17 cellular contexts compared by ENCODE assay signal in the genomic region with DNA sequence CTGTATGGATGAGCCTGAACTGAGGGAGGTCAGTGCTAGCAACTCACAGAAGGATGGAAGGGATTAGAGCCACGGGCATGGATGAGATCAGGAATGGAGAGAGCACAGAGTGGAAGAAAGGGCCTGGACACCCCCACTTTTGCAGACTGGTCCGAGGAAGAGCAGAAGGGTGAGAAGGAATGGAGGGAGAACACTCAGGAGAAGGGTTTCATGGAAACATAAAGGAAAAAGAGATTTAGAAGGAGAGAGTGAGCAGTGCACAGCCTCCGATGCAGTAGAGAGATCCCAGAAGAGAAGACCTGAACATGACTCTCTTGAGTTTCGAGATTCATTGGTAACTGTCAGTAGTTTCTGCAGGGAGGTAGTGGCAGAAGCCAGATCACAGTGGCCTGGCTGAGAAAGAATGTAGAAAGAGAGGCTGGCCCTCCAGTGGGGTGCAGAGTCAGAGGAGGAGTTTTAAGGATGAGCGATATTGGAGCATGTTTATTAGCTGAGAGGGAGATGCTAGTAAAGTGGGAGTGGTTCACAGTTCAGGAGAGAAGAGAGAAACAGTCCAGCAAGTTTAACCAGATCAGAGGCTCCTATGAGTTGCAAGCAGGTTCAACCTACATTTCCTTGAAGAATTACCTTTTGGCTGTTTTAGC.
DNase-seq lines count a peak whose midpoint lies in the region; ATAC-seq and TF ChIP-seq lines count a peak whose summit lies in the region.
"Had no signal": no experiment of that assay in that cellular context is flagged by ENCODE, and none has a peak within 500 bp of the region (broad histone marks: within the 10 kb centered on the region; RNA-seq: fewer than 3 reads in every experiment).

No MANE protein-coding gene starts in this region.

- DNase-seq in SK-N-SH (no peak), M059J (ENCODE audit: low read depth) (peak; percentile 14), osteoblast (ENCODE audit: insufficient read length, low spot score, missing footprints) (peak; percentile 57), NCI-H446 (lab: John Stamatoyannopoulos, UW) (no peak), ovary (no peak)
- DNase-seq in T-helper 2 cell treated with Interferon-gamma antibody and Interleukin-4, amounts not matched to agents 5 μg/mL and 100 μg/mL, for 36 hours (ENCODE audit: low spot score), result no peak
- DNase-seq: ACHN; activated CD8-positive, alpha-beta memory T cell treated with anti-CD3 and anti-CD28 coated beads for 24 hours; amygdala; COR-L47; cortex of kidney; head of caudate nucleus had no signal

- H3K36me3 ChIP-seq in SK-N-SH (replicated peaks in 1 of 2; ENCODE audit: control insufficient read depth in 1 of 2, insufficient read depth in 2 of 2, low read length in 1 of 2) (no peaks in the 10 kb centered on the region), osteoblast (ENCODE audit: insufficient read depth, low read length) (no peaks in the 10 kb centered on the region), ovary (no peaks in the 10 kb centered on the region)
- H3K36me3 ChIP-seq: vagina had no signal

- no peaks in the 10 kb centered on the region for H3K4me1 Mint-ChIP-seq in T-helper 2 cell treated with Interferon-gamma antibody and Interleukin-4, amounts not matched to agents 5 μg/mL and 100 μg/mL, for 36 hours (ENCODE audit: low read depth)
- H3K4me1 Mint-ChIP-seq: activated T-helper 17 cell treated with anti-CD3 and anti-CD28 coated beads, Interleukin-2, amount 50 U/mL, for 72 hours had no signal

- H3K36me3 Mint-ChIP-seq in T-helper 2 cell treated with Interferon-gamma antibody and Interleukin-4, amounts not matched to agents 5 μg/mL and 100 μg/mL, for 36 hours (ENCODE audit: low read depth), result peaks cover 6% of the 10 kb centered on the region

- no peak overlapping the region for H3K9ac ChIP-seq in SK-N-SH

- H4K20me1 ChIP-seq in SK-N-SH (ENCODE audit: insufficient read depth), result no peaks in the 10 kb centered on the region
- H4K20me1 ChIP-seq in osteoblast (ENCODE audit: insufficient read depth, low read length), result no peaks in the 10 kb centered on the region

- H3F3A ChIP-seq in SK-N-SH (replicated peaks; ENCODE audit: insufficient read depth), result no peaks in the 10 kb centered on the region

- no peak for TF ChIP-seq EP300 in SK-N-SH (IDR thresholded peaks at IDR 0.05; ENCODE audit: borderline replicate concordance in 1 of 2, low read depth in 1 of 2, low read length in 1 of 2)
- no peak for TF ChIP-seq EP300 in ovary (IDR thresholded peaks at IDR 0.05)

- H3K79me2 ChIP-seq in SK-N-SH (ENCODE audit: insufficient read depth) (no peaks in the 10 kb centered on the region), osteoblast (ENCODE audit: insufficient read depth, low read length) (no peaks in the 10 kb centered on the region)

- H3K4me3 ChIP-seq in SK-N-SH (ENCODE audit: low read depth in 2 of 2, low read length in 1 of 2) (no peak overlapping the region), osteoblast (ENCODE audit: insufficient read depth, low read length) (no peak overlapping the region), ovary (no peak overlapping the region)
- H3K4me3 ChIP-seq: vagina had no signal

- H3K27me3 ChIP-seq in SK-N-SH (ENCODE audit: insufficient read depth) (no peaks in the 10 kb centered on the region), osteoblast (ENCODE audit: insufficient read depth, low read length) (no peaks in the 10 kb centered on the region), ovary (no peaks in the 10 kb centered on the region)
- H3K27me3 ChIP-seq: vagina had no signal

- H3K4me1 ChIP-seq in SK-N-SH (ENCODE audit: control insufficient read depth in 1 of 2, insufficient read depth in 2 of 2, low read depth in 1 of 2, low read length in 1 of 2) (peaks cover 0 to 21% of the 10 kb centered on the region in 2 experiments; a peak in 2 of 4 replicates), osteoblast (ENCODE audit: insufficient read depth, low read length) (peaks cover 7% of the 10 kb centered on the region), ovary (ENCODE audit: insufficient read depth) (no peaks in the 10 kb centered on the region)

- H3K27ac Mint-ChIP-seq in T-helper 2 cell treated with Interferon-gamma antibody and Interleukin-4, amounts not matched to agents 5 μg/mL and 100 μg/mL, for 36 hours, result no peak overlapping the region
- H3K27ac Mint-ChIP-seq: activated T-helper 17 cell treated with anti-CD3 and anti-CD28 coated beads, Interleukin-2, amount 50 U/mL, for 72 hours had no signal

- 81% methylated on average over 5 of the region's 5 CpGs for WGBS in SK-N-SH (ENCODE audit: low lambda C conversion rate)
- WGBS in ovary, 3 donors, result 19 to 26% (median 20%) methylated on average over 5 of the region's 5 CpGs

- CTCF ChIA-PET in SK-N-SH (lab: Yijun Ruan, JAX), result interaction anchor here (1.2 kb wide), 1 partner anchor 9 kb away, joined by 4 read pairs; no protein-coding TSS in a partner anchor

- intact Hi-C loops in ovary (cut with DNase I), result no loop called here

- H3K9me2 ChIP-seq in SK-N-SH, result no peaks in the 10 kb centered on the region

- no peak overlapping the region for H3K4me2 ChIP-seq in SK-N-SH
- no peak overlapping the region for H3K4me2 ChIP-seq in osteoblast (ENCODE audit: insufficient read depth, low read length)

- TF ChIP-seq POLR2A in ovary (IDR thresholded peaks at IDR 0.05), result no peak

- no peaks in the 10 kb centered on the region for H3K9me3 Mint-ChIP-seq in T-helper 2 cell treated with Interferon-gamma antibody and Interleukin-4, amounts not matched to agents 5 μg/mL and 100 μg/mL, for 36 hours
- H3K9me3 Mint-ChIP-seq: activated T-helper 17 cell treated with anti-CD3 and anti-CD28 coated beads, Interleukin-2, amount 50 U/mL, for 72 hours had no signal

- TF ChIP-seq CTCF in SK-N-SH (IDR thresholded peaks at IDR 0.05), result no peak
- no peak for TF ChIP-seq CTCF in osteoblast (IDR thresholded peaks at IDR 0.05; ENCODE audit: extremely low read depth, low read depth, low read length)
- TF ChIP-seq CTCF in ovary (IDR thresholded peaks at IDR 0.05), result no peak

- peak; percentile 53 for ATAC-seq in SK-N-SH treated with all-trans-retinoic acid at 6 μM for 48 hours
- ATAC-seq in esophagus mucosa, result peak; percentile 60
- ATAC-seq: activated T-helper 17 cell treated with anti-CD3 and anti-CD28 coated beads, Interleukin-2, amount 50 U/mL, for 72 hours; HepG2 had no signal

- POLR2A ChIA-PET in SK-N-SH (lab: Yijun Ruan, JAX), result no interaction called here

- no peaks in the 10 kb centered on the region for H3K9me3 ChIP-seq in SK-N-SH
- no peaks in the 10 kb centered on the region for H3K9me3 ChIP-seq in osteoblast (ENCODE audit: low read depth, low read length)
- H3K9me3 ChIP-seq in ovary, result no peaks in the 10 kb centered on the region
- H3K9me3 ChIP-seq: vagina had no signal

- H3K27ac ChIP-seq in SK-N-SH (ENCODE audit: low read depth in 2 of 2, low read length in 1 of 2) (peak overlapping the region in 1 of 2 experiments; percentile 31; a peak in 1 of 4 replicates), osteoblast (ENCODE audit: low read depth, low read length) (no peak overlapping the region), ovary (no peak overlapping the region)
- H3K27ac ChIP-seq: vagina had no signal

- no peak for TF ChIP-seq RAD21 in SK-N-SH (IDR thresholded peaks at IDR 0.05; ENCODE audit: low read length)

- H3K27me3 Mint-ChIP-seq in T-helper 2 cell treated with Interferon-gamma antibody and Interleukin-4, amounts not matched to agents 5 μg/mL and 100 μg/mL, for 36 hours (ENCODE audit: low read depth), result no peaks in the 10 kb centered on the region
- H3K27me3 Mint-ChIP-seq: activated T-helper 17 cell treated with anti-CD3 and anti-CD28 coated beads, Interleukin-2, amount 50 U/mL, for 72 hours had no signal

- H2AFZ ChIP-seq in SK-N-SH (ENCODE audit: low read depth) (no peak overlapping the region), osteoblast (ENCODE audit: low read length) (no peak overlapping the region)

- H3K4me3 Mint-ChIP-seq in T-helper 2 cell treated with Interferon-gamma antibody and Interleukin-4, amounts not matched to agents 5 μg/mL and 100 μg/mL, for 36 hours, result no peak overlapping the region
- H3K4me3 Mint-ChIP-seq: activated T-helper 17 cell treated with anti-CD3 and anti-CD28 coated beads, Interleukin-2, amount 50 U/mL, for 72 hours had no signal

TF ChIP-seq in SK-N-SH treated with all-trans-retinoic acid at 6 μM for 48 hours, 23 proteins besides CTCF, POLR2A, EP300 and RAD21 (continues in another document):
- TF ChIP-seq SNAI2 (CRISPR knock-in tag; IDR thresholded peaks at IDR 0.05) (no peak), ZFP30 (CRISPR knock-in tag; IDR thresholded peaks at IDR 0.05) (no peak), RARB (CRISPR knock-in tag; IDR thresholded peaks at IDR 0.05) (no peak), TOX (CRISPR knock-in tag; IDR thresholded peaks at IDR 0.05; ENCODE audit: borderline replicate concordance) (no peak)
- TF ChIP-seq, protein P1, sequence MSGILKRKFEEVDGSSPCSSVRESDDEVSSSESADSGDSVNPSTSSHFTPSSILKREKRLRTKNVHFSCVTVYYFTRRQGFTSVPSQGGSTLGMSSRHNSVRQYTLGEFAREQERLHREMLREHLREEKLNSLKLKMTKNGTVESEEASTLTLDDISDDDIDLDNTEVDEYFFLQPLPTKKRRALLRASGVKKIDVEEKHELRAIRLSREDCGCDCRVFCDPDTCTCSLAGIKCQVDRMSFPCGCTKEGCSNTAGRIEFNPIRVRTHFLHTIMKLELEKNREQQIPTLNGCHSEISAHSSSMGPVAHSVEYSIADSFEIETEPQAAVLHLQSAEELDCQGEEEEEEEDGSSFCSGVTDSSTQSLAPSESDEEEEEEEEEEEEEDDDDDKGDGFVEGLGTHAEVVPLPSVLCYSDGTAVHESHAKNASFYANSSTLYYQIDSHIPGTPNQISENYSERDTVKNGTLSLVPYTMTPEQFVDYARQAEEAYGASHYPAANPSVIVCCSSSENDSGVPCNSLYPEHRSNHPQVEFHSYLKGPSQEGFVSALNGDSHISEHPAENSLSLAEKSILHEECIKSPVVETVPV (CRISPR knock-in tag; IDR thresholded peaks at IDR 0.05), result no peak

TF ChIP-seq in SK-N-SH, 30 proteins besides CTCF, POLR2A, EP300 and RAD21 (continues in another document):
- TF ChIP-seq FOSL2 (IDR thresholded peaks at IDR 0.05; ENCODE audit: borderline replicate concordance, low read depth) (no peak), JUND (IDR thresholded peaks at IDR 0.05) (no peak), SIN3A (IDR thresholded peaks at IDR 0.05; ENCODE audit: borderline replicate concordance, low read depth, low read length) (no peak)

Comparison
In these comparisons a context has a peak if more than half of its experiments do, and no peak if none do; other contexts are left out.
1. DNase-seq: peak in M059J (single experiment) and osteoblast (single experiment); none in SK-N-SH (single experiment), NCI-H446 (0 of 2), T-helper 2 cell treated with Interferon-gamma antibody and Interleukin-4, amounts not matched to agents 5 μg/mL and 100 μg/mL, for 36 hours (single experiment) and ovary (0 of 5).